In genomic region chr2:62303818-62304217, GRCh38 we compare ENCODE assay signal across 12 cellular contexts.
DNase-seq lines count a peak whose midpoint lies in the region; ATAC-seq and TF ChIP-seq lines count a peak whose summit lies in the region.
"Had no signal": no experiment of that assay in that cellular context is flagged by ENCODE, and none has a peak within 500 bp of the region (broad histone marks: within the 10 kb centered on the region; RNA-seq: fewer than 3 reads in every experiment).

No MANE protein-coding gene starts in this region.

- H3K36me3 Mint-ChIP-seq in naive thymus-derived CD8-positive, alpha-beta T cell = no peaks in the 10 kb centered on the region

- H3K9me2 ChIP-seq in HCT116 (ENCODE audit: insufficient read depth) (no peaks in the 10 kb centered on the region; the same call in 1 of the 2 replicates), hepatocyte (replicated peaks; ENCODE audit: insufficient read depth) (no peaks in the 10 kb centered on the region)

- peak overlapping the region; percentile 12 to 96 (median 74) for H3K4me3 Mint-ChIP-seq in naive thymus-derived CD8-positive, alpha-beta T cell

- no peaks in the 10 kb centered on the region for H3K27me3 Mint-ChIP-seq in naive thymus-derived CD8-positive, alpha-beta T cell

- H3K27ac Mint-ChIP-seq in naive thymus-derived CD8-positive, alpha-beta T cell = peak overlapping the region; percentile 77 to 97 (median 92)

- peak overlapping the region; percentile 87 for H3K4me2 ChIP-seq in HCT116 (ENCODE audit: low read length)
- no peak overlapping the region for H3K4me2 ChIP-seq in hepatocyte

- no peak for TF ChIP-seq RAD21 in HCT116 (IDR thresholded peaks at IDR 0.05; ENCODE audit: low read depth)

- no peaks in the 10 kb centered on the region for H3K9me3 Mint-ChIP-seq in naive thymus-derived CD8-positive, alpha-beta T cell

- H3K36me3 ChIP-seq in HCT116 (ENCODE audit: control insufficient read depth in 1 of 2, insufficient read depth in 2 of 2, low read length in 2 of 2) = no peaks in the 10 kb centered on the region
- H3K36me3 ChIP-seq in hepatocyte (replicated peaks; ENCODE audit: insufficient read depth, low read depth) = no peaks in the 10 kb centered on the region
- H3K36me3 ChIP-seq: prostate gland had no signal

- DNase-seq in GM10266 (ENCODE audit: extremely low spot score) (peak; percentile 47), HCT116 (ENCODE audit: low read depth, low spot score) (no peak), SKM-1 (lab: John Stamatoyannopoulos, UW; ENCODE audit: unreplicated experiment) (peak; percentile 59), hepatocyte (ENCODE audit: low spot score) (no peak), left ventricle myocardium superior (no peak)
- DNase-seq in naive thymus-derived CD8-positive, alpha-beta T cell = no peak
- DNase-seq: effector memory CD4-positive, alpha-beta T cell; kidney had no signal

- H3K4me3 ChIP-seq in HCT116 (replicated peaks in 1 of 2; ENCODE audit: low read depth in 1 of 2, low read length in 2 of 2) (no peak overlapping the region), hepatocyte (no peak overlapping the region)
- H3K4me3 ChIP-seq: prostate gland had no signal

- H2AFZ ChIP-seq in HCT116 (ENCODE audit: low read depth, low read length, poor library complexity, severe bottlenecking) = no peak overlapping the region
- no peak overlapping the region for H2AFZ ChIP-seq in hepatocyte

- no peak for ATAC-seq in HCT116
- ATAC-seq in naive thymus-derived CD8-positive, alpha-beta T cell = no peak
- ATAC-seq in left ventricle myocardium superior = no peak
- no peak for ATAC-seq in HG02623 (IDR thresholded peaks at IDR 0.05; ENCODE audit: unreplicated experiment)
- no peak for ATAC-seq in GM18511 (IDR thresholded peaks at IDR 0.05; ENCODE audit: unreplicated experiment)

- peak overlapping the region; percentile 48; the same call in 1 of the 2 replicates for H3K9ac ChIP-seq in HCT116 (ENCODE audit: low read length)

- no peaks in the 10 kb centered on the region for H4K20me1 ChIP-seq in HCT116 (ENCODE audit: insufficient read depth)
- no peaks in the 10 kb centered on the region for H4K20me1 ChIP-seq in hepatocyte (ENCODE audit: insufficient read depth, poor library complexity, severe bottlenecking)

- H3K27ac ChIP-seq in HCT116 (ENCODE audit: low read depth, low read length) = peak overlapping the region; percentile 97
- no peak overlapping the region for H3K27ac ChIP-seq in hepatocyte
- H3K27ac ChIP-seq: RWPE1 had no signal

- H3K79me2 ChIP-seq in HCT116 (ENCODE audit: insufficient read depth, low read length) (no peaks in the 10 kb centered on the region), hepatocyte (no peaks in the 10 kb centered on the region)

- POLR2A ChIA-PET in HCT116 (lab: Charles Lee) = no interaction called here
- POLR2A ChIA-PET in naive thymus-derived CD8-positive, alpha-beta T cell (lab: Charles Lee) = interaction anchor here (1.7 kb wide), 1 partner anchor 107 kb away, joined by 6 read pairs; no protein-coding TSS in a partner anchor

- intact Hi-C loops in HCT116 (cut with micrococcal nuclease) = loop anchor here (10.0 kb wide), 1 partner anchor 309 kb away; no protein-coding TSS in a partner anchor
- intact Hi-C loops in left ventricle myocardium superior (cut with micrococcal nuclease) = no loop called here

- H3K27me3 ChIP-seq in HCT116 (ENCODE audit: insufficient read depth, low read length) = no peaks in the 10 kb centered on the region
- no peaks in the 10 kb centered on the region for H3K27me3 ChIP-seq in hepatocyte

- BruUV-seq in HCT116 (replicated peaks; lab: Mats Ljungman, UMichigan) = no TSS peak

- RAD21 ChIA-PET in HCT116 (lab: Charles Lee; ENCODE audit: low non-redundant PET in 1 of 2, low total read pairs in 2 of 2, uncharacterized antibody in 2 of 2, unreplicated experiment in 2 of 2) = no interaction called here

- TF ChIP-seq CTCF in GM10266 (IDR thresholded peaks at IDR 0.05; ENCODE audit: control insufficient read depth, insufficient read depth, low read depth, missing control alignments) (no peak), HCT116 (IDR thresholded peaks at IDR 0.05 in 2 of 3, conservative IDR thresholded peaks at IDR 0.05 in 1 of 3; ENCODE audit: borderline replicate concordance in 1 of 3, insufficient read depth in 1 of 3, low read depth in 2 of 3, low read length in 2 of 3) (no peak), hepatocyte (IDR thresholded peaks at IDR 0.05; ENCODE audit: poor library complexity) (no peak)

- peaks cover 60 to 87% (median 82%) of the 10 kb centered on the region in 4 donors for H3K4me1 Mint-ChIP-seq in naive thymus-derived CD8-positive, alpha-beta T cell

- no peak for TF ChIP-seq POLR2A in HCT116 (IDR thresholded peaks at IDR 0.05; ENCODE audit: borderline replicate concordance, extremely low read depth, insufficient read depth, insufficient read length)

- H3K9me3 ChIP-seq in HCT116 (ENCODE audit: control insufficient read depth in 1 of 2, insufficient read depth in 1 of 2, low read depth in 1 of 2, low read length in 2 of 2) = no peaks in the 10 kb centered on the region
- no peaks in the 10 kb centered on the region for H3K9me3 ChIP-seq in hepatocyte (ENCODE audit: low read depth)
- H3K9me3 ChIP-seq: prostate gland had no signal

- H3K4me1 ChIP-seq in HCT116 (ENCODE audit: control insufficient read depth in 1 of 2, insufficient read depth in 2 of 2, low read length in 2 of 2) = peaks cover 51 to 67% of the 10 kb centered on the region in 2 experiments
- peaks cover 26% of the 10 kb centered on the region for H3K4me1 ChIP-seq in hepatocyte (ENCODE audit: insufficient read depth)

- CTCF ChIA-PET in HCT116 (lab: Charles Lee) = no interaction called here

- WGBS in hepatocyte (ENCODE audit: low lambda C conversion rate, missing lambda C conversion rate) = 92% methylated on average over 2 of the region's 2 CpGs

TF ChIP-seq in HCT116, 20 proteins besides CTCF, POLR2A, EP300 and RAD21 (continues in another document):
- TF ChIP-seq JUND (IDR thresholded peaks at IDR 0.05) = no peak
- TF ChIP-seq FOSL1 (IDR thresholded peaks at IDR 0.05; ENCODE audit: low read depth) = no peak
- TF ChIP-seq EZH2phosphoT487 (IDR thresholded peaks at IDR 0.05; ENCODE audit: borderline replicate concordance) = no peak
- TF ChIP-seq ZBTB33 (IDR thresholded peaks at IDR 0.05; ENCODE audit: extremely low read depth, insufficient replicate concordance, low read length) = no peak
- TF ChIP-seq CEBPB (IDR thresholded peaks at IDR 0.05; ENCODE audit: low read depth) = no peak
- TF ChIP-seq EGR1 (IDR thresholded peaks at IDR 0.05; ENCODE audit: low read depth) = no peak
- TF ChIP-seq ELF1 (IDR thresholded peaks at IDR 0.05; ENCODE audit: borderline replicate concordance, low read depth) = no peak
- no peak for TF ChIP-seq EZH2 (IDR thresholded peaks at IDR 0.05)
- TF ChIP-seq MAX (IDR thresholded peaks at IDR 0.05) = no peak
- no peak for TF ChIP-seq REST (IDR thresholded peaks at IDR 0.05; ENCODE audit: low read depth)
- no peak for TF ChIP-seq SP1 (IDR thresholded peaks at IDR 0.05; ENCODE audit: low read depth)
- TF ChIP-seq SIN3A (IDR thresholded peaks at IDR 0.05; ENCODE audit: low read depth) = no peak
- no peak for TF ChIP-seq ZNF274 (IDR thresholded peaks at IDR 0.05; ENCODE audit: low read depth, low read length)
- TF ChIP-seq ATF3 (IDR thresholded peaks at IDR 0.05) = no peak
- no peak for TF ChIP-seq SRF (IDR thresholded peaks at IDR 0.05; ENCODE audit: low read depth)

Comparison
In these comparisons a context has a peak if more than half of its experiments do, and no peak if none do; other contexts are left out.
1. DNase-seq: peak in GM10266 (single experiment) and SKM-1 (single experiment); none in HCT116 (single experiment), naive thymus-derived CD8-positive, alpha-beta T cell (0 of 10), hepatocyte (single experiment) and left ventricle myocardium superior (single experiment).